Comparison of ENCODE assay signal across 19 cellular contexts in genomic region chr10:119418401-119418800, GRCh38.
"Had no signal": no experiment of that assay in that cellular context is flagged by ENCODE, and none has a peak within 500 bp of the region (broad histone marks: within the 10 kb centered on the region; RNA-seq: fewer than 3 reads in every experiment).

No MANE protein-coding gene starts in this region.

- H3K4me1 Mint-ChIP-seq: activated CD4-positive, alpha-beta T cell treated with anti-CD3 and anti-CD28 coated beads for 36 hours; activated naive CD4-positive, alpha-beta T cell treated with anti-CD3 and anti-CD28 coated beads, Interleukin-2, amount 50 U/mL, for 24 hours had no signal

- DNase-seq: activated CD4-positive, alpha-beta memory T cell treated with anti-CD3 and anti-CD28 coated beads for 36 hours; activated CD4-positive, alpha-beta T cell treated with anti-CD3 and anti-CD28 coated beads for 36 hours; activated effector memory CD4-positive, alpha-beta T cell treated with anti-CD3 and anti-CD28 coated beads, Interleukin-2, amount 50 U/mL, for 16 hours; activated T-cell treated with anti-CD3 and anti-CD28 coated beads, Interleukin-2, amount 50 U/mL, for 24 hours; adrenal gland; caudate nucleus; esophagus squamous epithelium; foreskin fibroblast; lower lobe of right lung; naive thymus-derived CD4-positive, alpha-beta T cell; nucleus accumbens; stimulated activated naive CD8-positive, alpha-beta T cell treated with anti-CD3 and anti-CD28 coated beads, Interleukin-15, Interleukin-2, amounts not matched to agents 100 U/mL and 50 U/mL, for 24 hours; T-helper 17 cell; upper lobe of left lung had no signal

- H3K27ac ChIP-seq: adrenal gland, coronary artery, esophagus squamous epithelium, lower lobe of right lung had no signal

- H3K9me3 ChIP-seq: adrenal gland, esophagus squamous epithelium, lower lobe of right lung, right atrium auricular region, upper lobe of left lung had no signal

- H3K4me3 Mint-ChIP-seq: activated CD4-positive, alpha-beta memory T cell treated with anti-CD3 and anti-CD28 coated beads for 36 hours; activated CD4-positive, alpha-beta T cell treated with anti-CD3 and anti-CD28 coated beads for 36 hours; activated naive CD4-positive, alpha-beta T cell treated with anti-CD3 and anti-CD28 coated beads, Interleukin-2, amount 50 U/mL, for 24 hours; activated T-cell treated with anti-CD3 and anti-CD28 coated beads, Interleukin-2, amount 50 U/mL, for 24 hours; naive thymus-derived CD4-positive, alpha-beta T cell; T-helper 17 cell had no signal

- ATAC-seq: activated CD4-positive, alpha-beta T cell treated with anti-CD3 and anti-CD28 coated beads for 36 hours; lower lobe of right lung; naive thymus-derived CD4-positive, alpha-beta T cell; stimulated activated naive CD8-positive, alpha-beta T cell treated with anti-CD3 and anti-CD28 coated beads, Interleukin-15, Interleukin-2, amounts not matched to agents 100 U/mL and 50 U/mL, for 24 hours; T-helper 17 cell had no signal

- H3K27ac Mint-ChIP-seq: activated CD4-positive, alpha-beta memory T cell treated with anti-CD3 and anti-CD28 coated beads for 36 hours; activated CD4-positive, alpha-beta T cell treated with anti-CD3 and anti-CD28 coated beads for 36 hours; activated naive CD4-positive, alpha-beta T cell treated with anti-CD3 and anti-CD28 coated beads, Interleukin-2, amount 50 U/mL, for 24 hours; activated T-cell treated with anti-CD3 and anti-CD28 coated beads, Interleukin-2, amount 50 U/mL, for 24 hours; naive thymus-derived CD4-positive, alpha-beta T cell; progenitor cell of endocrine pancreas; T-helper 17 cell had no signal

- H3K36me3 ChIP-seq: adrenal gland, lower lobe of right lung had no signal

- H3K27me3 ChIP-seq: adrenal gland, esophagus squamous epithelium, right atrium auricular region, upper lobe of left lung had no signal

- H3K9me3 Mint-ChIP-seq: activated CD4-positive, alpha-beta memory T cell treated with anti-CD3 and anti-CD28 coated beads for 36 hours; activated naive CD4-positive, alpha-beta T cell treated with anti-CD3 and anti-CD28 coated beads, Interleukin-2, amount 50 U/mL, for 24 hours; activated T-cell treated with anti-CD3 and anti-CD28 coated beads, Interleukin-2, amount 50 U/mL, for 24 hours; naive thymus-derived CD4-positive, alpha-beta T cell had no signal

- H3K27me3 Mint-ChIP-seq: activated CD4-positive, alpha-beta memory T cell treated with anti-CD3 and anti-CD28 coated beads for 36 hours; activated CD4-positive, alpha-beta T cell treated with anti-CD3 and anti-CD28 coated beads for 36 hours; activated naive CD4-positive, alpha-beta T cell treated with anti-CD3 and anti-CD28 coated beads, Interleukin-2, amount 50 U/mL, for 24 hours; activated T-cell treated with anti-CD3 and anti-CD28 coated beads, Interleukin-2, amount 50 U/mL, for 24 hours; naive thymus-derived CD4-positive, alpha-beta T cell; progenitor cell of endocrine pancreas; T-helper 17 cell had no signal

- H3K36me3 Mint-ChIP-seq: activated CD4-positive, alpha-beta memory T cell treated with anti-CD3 and anti-CD28 coated beads for 36 hours; activated naive CD4-positive, alpha-beta T cell treated with anti-CD3 and anti-CD28 coated beads, Interleukin-2, amount 50 U/mL, for 24 hours had no signal

- H3K4me3 ChIP-seq: adrenal gland, coronary artery, esophagus squamous epithelium, lower lobe of right lung, right atrium auricular region, smooth muscle cell, upper lobe of left lung had no signal
